13 cellular contexts compared by ENCODE assay signal in genomic region chr14:68145036-68145435, GRCh38.
DNase-seq lines count a peak whose midpoint lies in the region; TF ChIP-seq lines count a peak whose summit lies in the region.
"Had no signal": no experiment of that assay in that cellular context is flagged by ENCODE, and none has a peak within 500 bp of the region (broad histone marks: within the 10 kb centered on the region; RNA-seq: fewer than 3 reads in every experiment).

No MANE protein-coding gene starts in this region.

- intact Hi-C loops in transverse colon (cut with DNase I; ENCODE audit: low total_unique reads): loop anchor here (10.0 kb wide), 3 partner anchors 100 to 380 kb away; no protein-coding TSS in a partner anchor

- H3K9me3 ChIP-seq in duodenal mucosa (ENCODE audit: control insufficient read depth in 1 of 2, low read length in 2 of 2) (peaks cover 4 to 12% of the 10 kb centered on the region in 2 donors), muscle layer of colon (ENCODE audit: low read length) (no peaks in the 10 kb centered on the region), transverse colon (no peaks in the 10 kb centered on the region)
- H3K9me3 ChIP-seq: Caco-2, SJSA1 had no signal

- no peak overlapping the region for H3K9ac ChIP-seq in duodenal mucosa (ENCODE audit: low read depth in 1 of 2, low read length in 2 of 2)
- no peak overlapping the region for H3K9ac ChIP-seq in muscle layer of colon (ENCODE audit: low read length)

- no peak for TF ChIP-seq POLR2A in transverse colon (IDR thresholded peaks at IDR 0.05)

- peak overlapping the region; percentile 45 for H3K27ac ChIP-seq in duodenal mucosa (ENCODE audit: low read depth, low read length)
- H3K27ac ChIP-seq in muscle layer of colon (ENCODE audit: low read depth, low read length): peak overlapping the region; percentile 73
- H3K27ac ChIP-seq in transverse colon: peak overlapping the region; percentile 83 to 89 (median 88)

- H3K4me3 ChIP-seq in duodenal mucosa (ENCODE audit: low read depth in 1 of 2, low read length in 2 of 2): no peak overlapping the region
- no peak overlapping the region for H3K4me3 ChIP-seq in muscle layer of colon (ENCODE audit: low read depth in 1 of 2, low read length in 2 of 2)
- H3K4me3 ChIP-seq in transverse colon: no peak overlapping the region
- H3K4me3 ChIP-seq: SJSA1 had no signal

- peak; percentile 55 for DNase-seq in LHCN-M2 (ENCODE audit: low read depth)
- peak; percentile 55 for DNase-seq in transverse colon
- DNase-seq in cortex of kidney (lab: John Stamatoyannopoulos, UW): no peak
- no peak for DNase-seq in NK-92 treated with Interleukin-12 subunit alpha and Interleukin-12 subunit beta, amount 100 ng/mL, for 24 hours (lab: John Stamatoyannopoulos, UW)
- DNase-seq in NCI-H1417 (lab: John Stamatoyannopoulos, UW): no peak
- DNase-seq: activated T-cell treated with anti-CD3 and anti-CD28 coated beads, Interleukin-2, amount 50 U/mL, for 4 hours; Caco-2; NCI-H1092; NCI-H526 treated with DMSO at 0.1 percent for 48 hours; stimulated activated naive CD8-positive, alpha-beta T cell treated with anti-CD3 and anti-CD28 coated beads, Interleukin-15, amount 100 ng/mL, for 72 hours had no signal

- 52 to 80% methylated on average over 1 to 2 of the region's 2 CpGs for WGBS in transverse colon (ENCODE audit: low coverage in 1 of 2), 2 donors

- TF ChIP-seq CTCF in transverse colon (IDR thresholded peaks at IDR 0.05): no peak

- H3K27me3 ChIP-seq in duodenal mucosa (ENCODE audit: control insufficient read depth in 1 of 2, insufficient read depth in 2 of 2, low read length in 2 of 2) (no peaks in the 10 kb centered on the region), muscle layer of colon (ENCODE audit: control insufficient read depth in 1 of 2, insufficient read depth in 2 of 2, low read length in 2 of 2) (no peaks in the 10 kb centered on the region), transverse colon (no peaks in the 10 kb centered on the region)
- H3K27me3 ChIP-seq: SJSA1 had no signal

- peaks cover 0 to 3% of the 10 kb centered on the region in 2 donors for H3K36me3 ChIP-seq in duodenal mucosa (ENCODE audit: control insufficient read depth in 1 of 2, insufficient read depth in 2 of 2, low read length in 2 of 2)
- no peaks in the 10 kb centered on the region for H3K36me3 ChIP-seq in muscle layer of colon (ENCODE audit: insufficient read depth, low read length)
- H3K36me3 ChIP-seq in transverse colon: no peaks in the 10 kb centered on the region

- no peak for TF ChIP-seq EP300 in transverse colon (IDR thresholded peaks at IDR 0.05; ENCODE audit: low read depth)

- peaks cover 32 to 50% of the 10 kb centered on the region in 2 donors for H3K4me1 ChIP-seq in duodenal mucosa (ENCODE audit: control insufficient read depth in 1 of 2, insufficient read depth in 2 of 2, low read length in 2 of 2)
- H3K4me1 ChIP-seq in muscle layer of colon (ENCODE audit: insufficient read depth, low read length): peaks cover 62% of the 10 kb centered on the region
- peaks cover 37 to 73% (median 58%) of the 10 kb centered on the region in 4 donors for H3K4me1 ChIP-seq in transverse colon

- in situ Hi-C loops in transverse colon (cut with MboI; ENCODE audit: low pct_ligation_motif_present in 1 of 4, low pct_unique_long_range_greater_than_20kb in 1 of 4, low sequenced_read_pairs in 3 of 4): loop anchor here in 1 of 4 donors (10.0 to 25.0 kb wide), 2 partner anchors 100 to 183 kb away; no protein-coding TSS in a partner anchor

Comparison
In these comparisons a context has a peak if more than half of its experiments do, and no peak if none do; other contexts are left out.
1. DNase-seq: peak in LHCN-M2 (single experiment) and transverse colon (single experiment); none in cortex of kidney (single experiment), NK-92 treated with Interleukin-12 subunit alpha and Interleukin-12 subunit beta, amount 100 ng/mL, for 24 hours (single experiment) and NCI-H1417 (0 of 3).
2. Peak in every context shown above with its lines, with median percentiles within 50 percentile points of each other: H3K27ac ChIP-seq.